Comparison of ENCODE assay signal across 8 cellular contexts in the genomic region with DNA sequence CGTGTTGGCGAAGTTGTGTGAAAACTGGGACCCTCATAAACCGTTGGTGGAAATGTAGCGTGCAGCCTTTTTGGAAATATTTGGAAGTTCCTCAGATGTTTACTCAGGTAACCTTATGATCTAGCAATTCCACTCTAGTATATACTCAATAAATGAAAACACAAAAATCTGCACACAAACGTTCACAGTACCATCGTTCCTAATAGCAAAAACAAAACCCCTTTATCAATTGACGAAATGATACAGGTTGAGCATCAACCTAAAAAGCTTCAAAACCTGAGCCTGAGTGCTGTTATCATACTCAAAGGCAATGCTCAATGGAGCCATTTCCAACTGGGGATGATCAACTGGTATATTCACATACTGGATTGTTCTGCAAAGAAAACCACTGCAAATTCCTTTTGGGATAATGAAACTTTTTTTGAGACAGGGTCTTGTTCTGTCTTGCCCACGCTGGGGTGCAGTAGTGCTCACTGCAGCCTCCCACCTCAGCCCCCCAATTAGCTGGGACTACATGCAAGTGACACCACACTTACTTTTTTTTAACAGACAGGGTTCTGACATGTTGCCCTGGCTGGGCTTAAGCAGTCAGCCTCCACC. TPM values are rescaled to one million over a fixed set of nuclear protein-coding genes. Genes with fewer than 3 reads are reported as not detected.
DNase-seq lines count a peak whose midpoint lies in the region; ATAC-seq and TF ChIP-seq lines count a peak whose summit lies in the region.

No MANE protein-coding gene starts in this region.

- ATAC-seq in thoracic aorta (ENCODE audit: insufficient number of reproducible peaks, low FRiP score, low read depth): no peak

- H3K36me3 ChIP-seq in thoracic aorta: peaks cover 15% of the 10 kb centered on the region

- H3K4me1 Mint-ChIP-seq in activated CD4-positive, alpha-beta T cell treated with anti-CD3 and anti-CD28 coated beads, Interleukin-2, amount 10 ng/mL, durations not matched to agents 7 days and 5 days: peaks cover 69% of the 10 kb centered on the region
- peaks cover 59 to 86% of the 10 kb centered on the region in 2 donors for H3K4me1 Mint-ChIP-seq in immature natural killer cell

- peaks cover 14 to 41% of the 10 kb centered on the region in 2 donors for H3K4me1 ChIP-seq in thoracic aorta (ENCODE audit: control insufficient read depth in 1 of 2, low read depth in 2 of 2)

- no peak for TF ChIP-seq CTCF in thoracic aorta (IDR thresholded peaks at IDR 0.05)

- no peaks in the 10 kb centered on the region for H3K9me3 Mint-ChIP-seq in activated CD4-positive, alpha-beta T cell treated with anti-CD3 and anti-CD28 coated beads, Interleukin-2, amount 10 ng/mL, durations not matched to agents 7 days and 5 days
- no peaks in the 10 kb centered on the region for H3K9me3 Mint-ChIP-seq in immature natural killer cell

- CTCF ChIA-PET in activated CD4-positive, alpha-beta T cell treated with anti-CD3 and anti-CD28 coated beads, Interleukin-2, amount 10 ng/mL, durations not matched to agents 7 days and 5 days (lab: Charles Lee): interaction anchor here (1.3 to 1.7 kb wide), 2 partner anchors 8 to 10 kb away, joined by 4 to 8 read pairs; no protein-coding TSS in a partner anchor

- POLR2A ChIA-PET in activated CD4-positive, alpha-beta T cell treated with anti-CD3 and anti-CD28 coated beads, Interleukin-2, amount 10 ng/mL, durations not matched to agents 7 days and 5 days (lab: Charles Lee): interaction anchor here (0.8 kb wide), 1 partner anchor 23 kb away, joined by 3 read pairs; no protein-coding TSS in a partner anchor

- H3K27me3 Mint-ChIP-seq in activated CD4-positive, alpha-beta T cell treated with anti-CD3 and anti-CD28 coated beads, Interleukin-2, amount 10 ng/mL, durations not matched to agents 7 days and 5 days: no peaks in the 10 kb centered on the region
- peaks cover 12 to 26% (median 20%) of the 10 kb centered on the region in 3 donors for H3K27me3 Mint-ChIP-seq in immature natural killer cell (ENCODE audit: low read depth in 3 of 3)

- no peaks in the 10 kb centered on the region for H3K27me3 ChIP-seq in thoracic aorta (replicated peaks; ENCODE audit: insufficient read depth)

- peak overlapping the region; percentile 97 for H3K4me3 ChIP-seq in thoracic aorta

- H3K27ac ChIP-seq in thoracic aorta: peak overlapping the region; percentile 85 to 93

- peaks cover 67% of the 10 kb centered on the region for H3K36me3 Mint-ChIP-seq in activated CD4-positive, alpha-beta T cell treated with anti-CD3 and anti-CD28 coated beads, Interleukin-2, amount 10 ng/mL, durations not matched to agents 7 days and 5 days (ENCODE audit: low read depth)
- peaks cover 29 to 44% (median 35%) of the 10 kb centered on the region in 3 donors for H3K36me3 Mint-ChIP-seq in immature natural killer cell

- H3K9me3 ChIP-seq in thoracic aorta: no peaks in the 10 kb centered on the region

- peak overlapping the region; percentile 94 for H3K4me3 Mint-ChIP-seq in activated CD4-positive, alpha-beta T cell treated with anti-CD3 and anti-CD28 coated beads, Interleukin-2, amount 10 ng/mL, durations not matched to agents 7 days and 5 days
- peak overlapping the region; percentile 91 to 98 (median 94) for H3K4me3 Mint-ChIP-seq in immature natural killer cell

- H3K27ac Mint-ChIP-seq in activated CD4-positive, alpha-beta T cell treated with anti-CD3 and anti-CD28 coated beads, Interleukin-2, amount 10 ng/mL, durations not matched to agents 7 days and 5 days: peak overlapping the region; percentile 96
- peak overlapping the region; percentile 92 to 100 (median 98) for H3K27ac Mint-ChIP-seq in immature natural killer cell

- DNase-seq in activated CD4-positive, alpha-beta T cell treated with anti-CD3 and anti-CD28 coated beads, Interleukin-2, amount 10 ng/mL, durations not matched to agents 7 days and 5 days: no peak
- no peak for DNase-seq in activated CD4-positive, alpha-beta T cell treated with anti-CD3 and anti-CD28 coated beads, Interleukin-2, amount 50 U/mL, for 1 hour
- DNase-seq in activated T-cell treated with anti-CD3 and anti-CD28 coated beads, Interleukin-2, amount 50 U/mL, for 48 hours: peak; percentile 36 to 42
- DNase-seq in immature natural killer cell (no peak), thoracic aorta (ENCODE audit: low spot score) (no peak), NCI-H2107 treated with DMSO at 0.1 percent for 48 hours (lab: John Stamatoyannopoulos, UW; ENCODE audit: unreplicated experiment) (no peak), AML-193 (lab: John Stamatoyannopoulos, UW) (no peak), DMS153 (lab: John Stamatoyannopoulos, UW) (no peak)

RNA-seq across cellular contexts. Expression of a gene that starts 0.8 kb away (rescaled TPM):
- 10 to 100 TPM; 27.3 to 34.7 TPM for total RNA-seq in activated CD4-positive, alpha-beta T cell treated with anti-CD3 and anti-CD28 coated beads, Interleukin-2, amount 10 ng/mL, durations not matched to agents 7 days and 5 days
- 100 to 1,000 TPM; 106 to 170 (median 122) TPM for polyA plus RNA-seq in immature natural killer cell
- total RNA-seq in thoracic aorta: 10 to 100 TPM; 31.5 to 39.4 TPM

RNA-seq across cellular contexts. Expression of a gene that starts 4.5 kb away (rescaled TPM):
- 1,000 to 10,000 TPM; 1,398 to 1,634 TPM for total RNA-seq in activated CD4-positive, alpha-beta T cell treated with anti-CD3 and anti-CD28 coated beads, Interleukin-2, amount 10 ng/mL, durations not matched to agents 7 days and 5 days
- polyA plus RNA-seq in immature natural killer cell: 1,000 to 10,000 TPM in 1 of 3 donors, 100 to 1,000 TPM in 2; 713 to 1,228 (median 972) TPM
- 100 to 1,000 TPM; 702 to 858 TPM for total RNA-seq in thoracic aorta

RNA-seq across cellular contexts. Expression of a gene that starts 27.4 kb away (rescaled TPM):
- total RNA-seq in activated CD4-positive, alpha-beta T cell treated with anti-CD3 and anti-CD28 coated beads, Interleukin-2, amount 10 ng/mL, durations not matched to agents 7 days and 5 days: 10 to 100 TPM; 60.5 to 66.3 TPM
- 10 to 100 TPM; 29.6 to 51.1 (median 31.2) TPM for polyA plus RNA-seq in immature natural killer cell
- total RNA-seq in thoracic aorta: 10 to 100 TPM; 40.6 to 85.8 TPM

Comparison
In these comparisons a context has a peak if more than half of its experiments do, and no peak if none do; other contexts are left out.
1. DNase-seq: peak in activated T-cell treated with anti-CD3 and anti-CD28 coated beads, Interleukin-2, amount 50 U/mL, for 48 hours (2 of 2); none in activated CD4-positive, alpha-beta T cell treated with anti-CD3 and anti-CD28 coated beads, Interleukin-2, amount 10 ng/mL, durations not matched to agents 7 days and 5 days (single experiment), activated CD4-positive, alpha-beta T cell treated with anti-CD3 and anti-CD28 coated beads, Interleukin-2, amount 50 U/mL, for 1 hour (single experiment), immature natural killer cell (0 of 3), thoracic aorta (single experiment), NCI-H2107 treated with DMSO at 0.1 percent for 48 hours (single experiment), AML-193 (0 of 2) and DMS153 (single experiment).